8 cellular contexts compared by ENCODE assay signal in the genomic region with DNA sequence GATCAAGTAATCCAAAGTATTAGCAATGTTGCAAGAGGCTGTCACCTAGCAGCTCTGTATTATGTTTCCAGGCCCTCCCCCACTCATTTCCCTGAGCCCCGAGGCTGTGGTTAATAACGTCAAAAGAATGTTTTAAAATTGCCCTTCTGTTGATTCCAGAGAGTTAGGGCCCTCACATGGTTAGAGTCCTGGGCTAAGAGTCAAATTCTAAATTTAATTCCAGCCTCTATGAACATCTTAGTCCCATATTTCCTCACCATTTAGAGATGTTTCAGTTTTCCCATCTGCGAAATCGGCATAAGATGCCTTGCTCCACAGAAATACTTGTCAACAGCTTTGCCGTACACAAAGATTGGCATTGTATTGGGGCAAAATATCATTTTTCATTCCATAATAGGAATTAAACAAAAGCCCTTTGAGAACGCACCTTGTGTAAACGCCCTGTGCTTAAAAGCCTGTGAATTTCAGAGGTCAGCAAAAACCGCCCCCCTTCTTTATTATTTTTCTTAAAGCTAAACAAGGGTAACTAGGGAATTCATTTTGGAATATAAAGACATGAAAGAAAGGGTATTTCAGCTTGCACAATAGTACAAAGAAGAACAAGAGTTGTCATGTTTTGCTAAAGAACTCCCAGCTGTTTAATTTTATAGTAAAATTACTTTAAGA.
DNase-seq lines count a peak whose midpoint lies in the region; FAIRE-seq lines count a peak whose summit lies in the region.

No MANE protein-coding gene starts in this region.

- FAIRE-seq in small intestine (lab: Jason Lieb, UNC): no peak

- H3K9ac ChIP-seq in mesenchymal stem cell (ENCODE audit: low read length): peak overlapping the region; percentile 83

- peak overlapping the region in 1 of 2 experiments; percentile 3 for H3K18ac ChIP-seq in mesenchymal stem cell (ENCODE audit: low read depth in 1 of 2, low read length in 2 of 2)

- H3K23ac ChIP-seq in mesenchymal stem cell (ENCODE audit: low read length in 2 of 2): no peak overlapping the region

- no peak overlapping the region for H2AK5ac ChIP-seq in mesenchymal stem cell (ENCODE audit: low read length, severe bottlenecking)

- no peak overlapping the region for H4K8ac ChIP-seq in mesenchymal stem cell (ENCODE audit: low read length)

- H3K27me3 ChIP-seq in ACC112 (ENCODE audit: insufficient read depth, low read length): no peaks in the 10 kb centered on the region
- no peaks in the 10 kb centered on the region for H3K27me3 ChIP-seq in mesenchymal stem cell (ENCODE audit: control insufficient read depth in 1 of 2, insufficient read depth in 1 of 2, low read length in 2 of 2)
- no peaks in the 10 kb centered on the region for H3K27me3 ChIP-seq in small intestine (ENCODE audit: control insufficient read depth in 2 of 2, insufficient read depth in 2 of 2, low read length in 2 of 2)

- H3K4me3 ChIP-seq in ACC112 (ENCODE audit: low read depth, low read length) (no peak overlapping the region), mesenchymal stem cell (ENCODE audit: insufficient read depth in 1 of 2, low read depth in 1 of 2, low read length in 2 of 2) (no peak overlapping the region), small intestine (ENCODE audit: low read depth in 1 of 2, low read length in 2 of 2) (no peak overlapping the region)

- no peak overlapping the region for H3K14ac ChIP-seq in mesenchymal stem cell (ENCODE audit: low read length in 2 of 2)

- H2AFZ ChIP-seq in ACC112 (ENCODE audit: low read length, unreplicated experiment) (no peak overlapping the region), mesenchymal stem cell (ENCODE audit: low read depth, low read length) (no peak overlapping the region)

- H3K27ac ChIP-seq in ACC112 (ENCODE audit: low read depth, low read length) (peak overlapping the region; percentile 59), mesenchymal stem cell (ENCODE audit: low read length, poor library complexity, severe bottlenecking) (peak overlapping the region; percentile 68), small intestine (ENCODE audit: low read depth in 1 of 2, low read length in 1 of 2) (peak overlapping the region in 1 of 2 donors; percentile 68)

- H4K91ac ChIP-seq in mesenchymal stem cell (ENCODE audit: low read length): no peak overlapping the region

- no peak overlapping the region for H2BK120ac ChIP-seq in mesenchymal stem cell (ENCODE audit: low read depth, low read length)

- H3K36me3 ChIP-seq in ACC112 (ENCODE audit: insufficient read depth, low read length) (no peaks in the 10 kb centered on the region), mesenchymal stem cell (ENCODE audit: control insufficient read depth in 1 of 2, insufficient read depth in 2 of 2, low read depth in 1 of 2, low read length in 2 of 2) (peaks cover 0 to 3% of the 10 kb centered on the region in 2 experiments), small intestine (ENCODE audit: control insufficient read depth in 2 of 2, insufficient read depth in 2 of 2, low read length in 2 of 2) (no peaks in the 10 kb centered on the region)

- H3K79me1 ChIP-seq in mesenchymal stem cell (replicated peaks; ENCODE audit: low read length, poor library complexity, severe bottlenecking): peaks cover 22% of the 10 kb centered on the region

- no peaks in the 10 kb centered on the region for H3K9me3 ChIP-seq in mesenchymal stem cell (ENCODE audit: control insufficient read depth, low read length)
- H3K9me3 ChIP-seq in small intestine (ENCODE audit: control insufficient read depth, low read depth): no peaks in the 10 kb centered on the region

- no peak overlapping the region for H2BK15ac ChIP-seq in mesenchymal stem cell (ENCODE audit: low read depth, poor library complexity, severe bottlenecking)

- H2BK12ac ChIP-seq in mesenchymal stem cell (ENCODE audit: low read length in 2 of 2): no peak overlapping the region

- H3K4ac ChIP-seq in mesenchymal stem cell (ENCODE audit: low read depth in 1 of 2, low read length in 2 of 2): no peak overlapping the region

- DNase-seq in HCEC 1CT: peak; percentile 80
- DNase-seq in astrocyte of the hippocampus (ENCODE audit: low read depth, low spot score): peak; percentile 70
- DNase-seq in mesenchymal stem cell: peak; percentile 77
- no peak for DNase-seq in small intestine
- DNase-seq in CD1c-positive myeloid dendritic cell (ENCODE audit: extremely low spot score): no peak
- no peak for DNase-seq in D341Med (ENCODE audit: low spot score)
- no peak for DNase-seq in pons (ENCODE audit: low spot score)

- no peaks in the 10 kb centered on the region for H3K79me2 ChIP-seq in ACC112 (ENCODE audit: control insufficient read depth, insufficient read depth, low read length, unreplicated experiment)

- 52% methylated on average over 6 of the region's 8 CpGs for WGBS in mesenchymal stem cell
- 54 to 59% (median 57%) methylated on average over 8 of the region's 8 CpGs for WGBS in small intestine, 3 donors

- H3K4me1 ChIP-seq in ACC112 (ENCODE audit: control insufficient read depth, insufficient read depth, low read length, unreplicated experiment): peaks cover 47% of the 10 kb centered on the region
- peaks cover 10% of the 10 kb centered on the region for H3K4me1 ChIP-seq in mesenchymal stem cell (ENCODE audit: control insufficient read depth, insufficient read depth, low read depth, low read length)
- peaks cover 0 to 4% of the 10 kb centered on the region in 2 donors for H3K4me1 ChIP-seq in small intestine (ENCODE audit: control insufficient read depth in 2 of 2, insufficient read depth in 1 of 2, low read depth in 1 of 2, low read length in 1 of 2)

- no peak overlapping the region for H3K4me2 ChIP-seq in mesenchymal stem cell (ENCODE audit: low read length, poor library complexity, severe bottlenecking)

- H2BK5ac ChIP-seq in mesenchymal stem cell (ENCODE audit: low read depth, low read length, poor library complexity, severe bottlenecking): peak overlapping the region; percentile 53

Comparison
In these comparisons a context has a peak if more than half of its experiments do, and no peak if none do; other contexts are left out.
1. DNase-seq: peak in HCEC 1CT (single experiment), astrocyte of the hippocampus (single experiment) and mesenchymal stem cell (single experiment); none in small intestine (single experiment), CD1c-positive myeloid dendritic cell (single experiment), D341Med (single experiment) and pons (single experiment).